ENCODE assay signal across 8 cellular contexts in the genomic region with DNA sequence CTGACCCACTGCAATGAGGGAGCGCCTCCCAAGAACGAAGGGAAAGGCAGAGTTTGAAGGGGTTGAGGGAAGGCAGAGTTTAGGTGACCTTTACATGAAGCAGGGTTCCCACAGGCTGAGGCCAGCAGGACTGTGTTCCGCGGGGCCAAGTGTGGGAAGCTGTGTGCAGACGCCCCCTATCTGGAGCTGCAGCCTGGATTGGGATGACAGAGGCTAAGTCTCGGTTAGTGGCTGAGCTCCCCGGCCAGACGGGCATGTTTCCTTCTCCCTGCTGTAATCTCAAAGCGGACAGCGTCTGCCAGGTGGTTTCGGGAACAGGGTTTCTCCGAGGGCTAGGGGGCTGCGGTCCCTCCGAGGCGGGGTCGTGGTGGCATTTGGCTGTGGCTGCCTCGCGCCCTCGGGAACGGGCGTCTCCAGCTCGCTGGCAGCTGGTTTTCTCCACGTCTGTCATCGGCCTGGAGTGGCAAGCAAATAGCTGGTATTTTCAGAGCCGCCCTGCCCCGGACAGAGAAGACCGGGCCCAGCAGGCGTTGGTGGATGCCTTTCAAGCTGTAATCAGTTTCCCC. TPM values are rescaled to one million over a fixed set of nuclear protein-coding genes. Genes with fewer than 3 reads are reported as not detected.
DNase-seq lines count a peak whose midpoint lies in the region; ATAC-seq and TF ChIP-seq lines count a peak whose summit lies in the region.

No MANE protein-coding gene starts in this region.

- peaks cover 37% of the 10 kb centered on the region for H3K4me1 ChIP-seq in mononuclear cell (ENCODE audit: insufficient read depth, low read length)
- peaks cover 20 to 54% (median 42%) of the 10 kb centered on the region in 4 donors for H3K4me1 ChIP-seq in transverse colon

- in situ Hi-C loops in transverse colon (cut with MboI; ENCODE audit: low pct_ligation_motif_present in 1 of 4, low pct_unique_long_range_greater_than_20kb in 1 of 4, low sequenced_read_pairs in 3 of 4) = no loop called here

- TF ChIP-seq CTCF in NB4 (IDR thresholded peaks at IDR 0.05; ENCODE audit: low read depth, low read length) = peak; percentile 51
- peak; percentile 71 for TF ChIP-seq CTCF in VCaP (conservative IDR thresholded peaks at IDR 0.05)
- peak; percentile 22 to 45 (median 38) for TF ChIP-seq CTCF in transverse colon (IDR thresholded peaks at IDR 0.05)

- WGBS in transverse colon (ENCODE audit: low coverage in 1 of 2), 2 donors = 3% methylated on average over 26 of the region's 28 CpGs; no CpG with 5 or more reads in 1 of the 2 donors

- no peaks in the 10 kb centered on the region for H3K36me3 ChIP-seq in transverse colon

- peak; percentile 68 for DNase-seq in NCI-H146 (lab: John Stamatoyannopoulos, UW)
- DNase-seq in NCI-H146 treated with DMSO at 0.1 percent for 48 hours (lab: John Stamatoyannopoulos, UW; ENCODE audit: unreplicated experiment) = no peak
- peak; percentile 45 for DNase-seq in H4 (ENCODE audit: low spot score)
- DNase-seq in NB4 (ENCODE audit: low read depth) = peak; percentile 70
- peak; percentile 79 for DNase-seq in transverse colon

- peak overlapping the region; percentile 42 for H3K4me3 ChIP-seq in NB4 (ENCODE audit: low read depth, low read length)
- H3K4me3 ChIP-seq in mononuclear cell (ENCODE audit: low read length) = peak overlapping the region; percentile 75
- H3K4me3 ChIP-seq in transverse colon = peak overlapping the region; percentile 89 to 96 (median 92)

- intact Hi-C loops in transverse colon (cut with DNase I; ENCODE audit: low total_unique reads) = loop anchor here (10.0 kb wide), 1 partner anchor 1892 kb away; a partner anchor contains a TSS

- H3K27me3 ChIP-seq in mononuclear cell (ENCODE audit: insufficient read depth, low read length) (no peaks in the 10 kb centered on the region), transverse colon (no peaks in the 10 kb centered on the region)

- H3K9me3 ChIP-seq in mononuclear cell (ENCODE audit: low read depth, low read length) (no peaks in the 10 kb centered on the region), transverse colon (no peaks in the 10 kb centered on the region)

- H3K27ac ChIP-seq in VCaP (peak overlapping the region; percentile 89), transverse colon (peak overlapping the region; percentile 92 to 98 (median 98))

- no peak for TF ChIP-seq POLR2A in NB4 (IDR thresholded peaks at IDR 0.05; ENCODE audit: extremely low read depth, insufficient read length)
- TF ChIP-seq POLR2A in transverse colon (IDR thresholded peaks at IDR 0.05) = peak; percentile 28

- ATAC-seq in esophagus mucosa = peak; percentile 43

- TF ChIP-seq EP300 in transverse colon (IDR thresholded peaks at IDR 0.05; ENCODE audit: low read depth) = no peak

RNA-seq across cellular contexts. Expression of a gene that starts 0.7 kb away (rescaled TPM):
- 39.4 and 41.1 TPM in 2 replicates for total RNA-seq in H4 (2014; rRNA removed; shearing (Covaris generic))
- total RNA-seq in esophagus mucosa (63.1 TPM), mononuclear cell (24.8 TPM), transverse colon (100 to 1,000 TPM; 195 to 554 (median 359) TPM)

RNA-seq across cellular contexts. Expression of a gene that starts 51.7 kb away (rescaled TPM):
- total RNA-seq in H4 (2014; rRNA removed; shearing (Covaris generic)) = 21.4 and 22.3 TPM in 2 replicates
- 27.3 TPM for total RNA-seq in esophagus mucosa
- total RNA-seq in mononuclear cell = 30.6 TPM
- total RNA-seq in transverse colon = 100 to 1,000 TPM; 163 to 261 (median 224) TPM

Comparison
In these comparisons a context has a peak if more than half of its experiments do, and no peak if none do; other contexts are left out.
1. H3K4me3 ChIP-seq: peak in every context shown above with its lines; median percentile 92 in transverse colon; 75 in mononuclear cell; 42 in NB4.